In the genomic region with DNA sequence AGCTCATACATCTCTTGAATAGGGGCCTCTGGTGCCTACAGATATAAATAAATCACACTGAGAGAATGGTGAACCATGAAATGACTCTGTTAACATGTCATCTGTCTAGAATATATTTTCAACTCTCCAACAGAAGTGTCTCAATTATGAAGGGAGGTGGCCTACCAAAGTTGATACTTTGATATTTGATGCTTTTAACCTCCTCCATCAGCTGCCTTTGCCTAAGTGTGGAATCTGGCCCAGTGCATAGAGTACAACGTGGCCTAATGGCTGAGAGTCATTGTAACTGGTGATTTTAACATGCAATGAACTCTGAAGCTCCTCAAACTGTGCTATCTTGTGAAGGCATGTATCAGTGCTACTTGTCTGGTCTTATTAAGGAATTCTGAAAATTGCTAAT, we compare ENCODE assay signal across 1 cellular context.
TF ChIP-seq lines count a peak whose summit lies in the region.

No MANE protein-coding gene starts in this region.

TF ChIP-seq in K562, 482 proteins besides CTCF, POLR2A, EP300 and RAD21 (continued from another document):
- no peak for TF ChIP-seq CCAR2 (IDR thresholded peaks at IDR 0.05; ENCODE audit: low read depth, low read length)
- TF ChIP-seq NFATC3 (IDR thresholded peaks at IDR 0.05), result no peak
- TF ChIP-seq HCFC1 (IDR thresholded peaks at IDR 0.05; ENCODE audit: low read depth, low read length), result no peak
- TF ChIP-seq ZNF282 (CRISPR knock-in tag; IDR thresholded peaks at IDR 0.05), result no peak
- TF ChIP-seq, protein P1, sequence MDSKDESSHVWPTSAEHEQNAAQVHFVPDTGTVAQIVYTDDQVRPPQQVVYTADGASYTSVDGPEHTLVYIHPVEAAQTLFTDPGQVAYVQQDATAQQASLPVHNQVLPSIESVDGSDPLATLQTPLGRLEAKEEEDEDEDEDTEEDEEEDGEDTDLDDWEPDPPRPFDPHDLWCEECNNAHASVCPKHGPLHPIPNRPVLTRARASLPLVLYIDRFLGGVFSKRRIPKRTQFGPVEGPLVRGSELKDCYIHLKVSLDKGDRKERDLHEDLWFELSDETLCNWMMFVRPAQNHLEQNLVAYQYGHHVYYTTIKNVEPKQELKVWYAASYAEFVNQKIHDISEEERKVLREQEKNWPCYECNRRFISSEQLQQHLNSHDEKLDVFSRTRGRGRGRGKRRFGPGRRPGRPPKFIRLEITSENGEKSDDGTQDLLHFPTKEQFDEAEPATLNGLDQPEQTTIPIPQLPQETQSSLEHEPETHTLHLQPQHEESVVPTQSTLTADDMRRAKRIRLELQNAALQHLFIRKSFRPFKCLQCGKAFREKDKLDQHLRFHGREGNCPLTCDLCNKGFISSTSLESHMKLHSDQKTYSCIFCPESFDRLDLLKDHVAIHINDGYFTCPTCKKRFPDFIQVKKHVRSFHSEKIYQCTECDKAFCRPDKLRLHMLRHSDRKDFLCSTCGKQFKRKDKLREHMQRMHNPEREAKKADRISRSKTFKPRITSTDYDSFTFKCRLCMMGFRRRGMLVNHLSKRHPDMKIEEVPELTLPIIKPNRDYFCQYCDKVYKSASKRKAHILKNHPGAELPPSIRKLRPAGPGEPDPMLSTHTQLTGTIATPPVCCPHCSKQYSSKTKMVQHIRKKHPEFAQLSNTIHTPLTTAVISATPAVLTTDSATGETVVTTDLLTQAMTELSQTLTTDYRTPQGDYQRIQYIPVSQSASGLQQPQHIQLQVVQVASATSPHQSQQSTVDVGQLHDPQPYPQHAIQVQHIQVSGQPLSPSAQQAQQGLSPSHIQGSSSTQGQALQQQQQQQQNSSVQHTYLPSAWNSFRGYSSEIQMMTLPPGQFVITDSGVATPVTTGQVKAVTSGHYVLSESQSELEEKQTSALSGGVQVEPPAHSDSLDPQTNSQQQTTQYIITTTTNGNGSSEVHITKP (IDR thresholded peaks at IDR 0.05; ENCODE audit: partially characterized antibody), result peak; percentile 52
- TF ChIP-seq, protein P2, sequence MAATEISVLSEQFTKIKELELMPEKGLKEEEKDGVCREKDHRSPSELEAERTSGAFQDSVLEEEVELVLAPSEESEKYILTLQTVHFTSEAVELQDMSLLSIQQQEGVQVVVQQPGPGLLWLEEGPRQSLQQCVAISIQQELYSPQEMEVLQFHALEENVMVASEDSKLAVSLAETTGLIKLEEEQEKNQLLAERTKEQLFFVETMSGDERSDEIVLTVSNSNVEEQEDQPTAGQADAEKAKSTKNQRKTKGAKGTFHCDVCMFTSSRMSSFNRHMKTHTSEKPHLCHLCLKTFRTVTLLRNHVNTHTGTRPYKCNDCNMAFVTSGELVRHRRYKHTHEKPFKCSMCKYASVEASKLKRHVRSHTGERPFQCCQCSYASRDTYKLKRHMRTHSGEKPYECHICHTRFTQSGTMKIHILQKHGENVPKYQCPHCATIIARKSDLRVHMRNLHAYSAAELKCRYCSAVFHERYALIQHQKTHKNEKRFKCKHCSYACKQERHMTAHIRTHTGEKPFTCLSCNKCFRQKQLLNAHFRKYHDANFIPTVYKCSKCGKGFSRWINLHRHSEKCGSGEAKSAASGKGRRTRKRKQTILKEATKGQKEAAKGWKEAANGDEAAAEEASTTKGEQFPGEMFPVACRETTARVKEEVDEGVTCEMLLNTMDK (IDR thresholded peaks at IDR 0.05; ENCODE audit: borderline replicate concordance, insufficient read depth, low read depth, low read length, poor library complexity, severe bottlenecking), result no peak
- TF ChIP-seq SMAD1 (IDR thresholded peaks at IDR 0.05; ENCODE audit: low read depth, low read length, partially characterized antibody), result no peak
- TF ChIP-seq, protein P3, sequence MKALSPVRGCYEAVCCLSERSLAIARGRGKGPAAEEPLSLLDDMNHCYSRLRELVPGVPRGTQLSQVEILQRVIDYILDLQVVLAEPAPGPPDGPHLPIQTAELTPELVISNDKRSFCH (CRISPR knock-in tag; IDR thresholded peaks at IDR 0.05), result no peak
- TF ChIP-seq, protein P3 (tag; IDR thresholded peaks at IDR 0.05), result 0 out of 2 replicates have a peak, but pooled peaks have one; percentile 39
- TF ChIP-seq, protein P4, sequence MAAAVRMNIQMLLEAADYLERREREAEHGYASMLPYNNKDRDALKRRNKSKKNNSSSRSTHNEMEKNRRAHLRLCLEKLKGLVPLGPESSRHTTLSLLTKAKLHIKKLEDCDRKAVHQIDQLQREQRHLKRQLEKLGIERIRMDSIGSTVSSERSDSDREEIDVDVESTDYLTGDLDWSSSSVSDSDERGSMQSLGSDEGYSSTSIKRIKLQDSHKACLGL (CRISPR knock-in tag; IDR thresholded peaks at IDR 0.05; ENCODE audit: borderline replicate concordance, poor library complexity, severe bottlenecking), result no peak
- peak; percentile 77 for TF ChIP-seq NFIC (IDR thresholded peaks at IDR 0.05)
- peak; percentile 30; the same call in 1 of the 2 replicates for TF ChIP-seq PYGO2 (tag; IDR thresholded peaks at IDR 0.05)
- TF ChIP-seq ZNF124 (CRISPR knock-in tag; IDR thresholded peaks at IDR 0.05), result no peak
- TF ChIP-seq, protein P5, sequence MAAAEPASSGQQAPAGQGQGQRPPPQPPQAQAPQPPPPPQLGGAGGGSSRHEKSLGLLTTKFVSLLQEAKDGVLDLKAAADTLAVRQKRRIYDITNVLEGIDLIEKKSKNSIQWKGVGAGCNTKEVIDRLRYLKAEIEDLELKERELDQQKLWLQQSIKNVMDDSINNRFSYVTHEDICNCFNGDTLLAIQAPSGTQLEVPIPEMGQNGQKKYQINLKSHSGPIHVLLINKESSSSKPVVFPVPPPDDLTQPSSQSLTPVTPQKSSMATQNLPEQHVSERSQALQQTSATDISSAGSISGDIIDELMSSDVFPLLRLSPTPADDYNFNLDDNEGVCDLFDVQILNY (CRISPR knock-in tag; IDR thresholded peaks at IDR 0.05), result no peak
- TF ChIP-seq, protein P6, sequence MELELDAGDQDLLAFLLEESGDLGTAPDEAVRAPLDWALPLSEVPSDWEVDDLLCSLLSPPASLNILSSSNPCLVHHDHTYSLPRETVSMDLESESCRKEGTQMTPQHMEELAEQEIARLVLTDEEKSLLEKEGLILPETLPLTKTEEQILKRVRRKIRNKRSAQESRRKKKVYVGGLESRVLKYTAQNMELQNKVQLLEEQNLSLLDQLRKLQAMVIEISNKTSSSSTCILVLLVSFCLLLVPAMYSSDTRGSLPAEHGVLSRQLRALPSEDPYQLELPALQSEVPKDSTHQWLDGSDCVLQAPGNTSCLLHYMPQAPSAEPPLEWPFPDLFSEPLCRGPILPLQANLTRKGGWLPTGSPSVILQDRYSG (tag; conservative IDR thresholded peaks at IDR 0.05; ENCODE audit: low read depth), result no peak
- no peak for TF ChIP-seq ZBTB1 (CRISPR knock-in tag; IDR thresholded peaks at IDR 0.05; ENCODE audit: borderline replicate concordance, low read depth)
- TF ChIP-seq HSF4 (CRISPR knock-in tag; IDR thresholded peaks at IDR 0.05; ENCODE audit: borderline replicate concordance), result no peak
- no peak for TF ChIP-seq SPI1 (IDR thresholded peaks at IDR 0.05; ENCODE audit: borderline replicate concordance, low read depth, low read length)
- TF ChIP-seq SOX6 (IDR thresholded peaks at IDR 0.05), result no peak
- peak; percentile 34; the same call in 1 of the 2 replicates for TF ChIP-seq L3MBTL2 (IDR thresholded peaks at IDR 0.05)
- TF ChIP-seq NFRKB (IDR thresholded peaks at IDR 0.05; ENCODE audit: low read depth), result no peak
- TF ChIP-seq, protein P7, sequence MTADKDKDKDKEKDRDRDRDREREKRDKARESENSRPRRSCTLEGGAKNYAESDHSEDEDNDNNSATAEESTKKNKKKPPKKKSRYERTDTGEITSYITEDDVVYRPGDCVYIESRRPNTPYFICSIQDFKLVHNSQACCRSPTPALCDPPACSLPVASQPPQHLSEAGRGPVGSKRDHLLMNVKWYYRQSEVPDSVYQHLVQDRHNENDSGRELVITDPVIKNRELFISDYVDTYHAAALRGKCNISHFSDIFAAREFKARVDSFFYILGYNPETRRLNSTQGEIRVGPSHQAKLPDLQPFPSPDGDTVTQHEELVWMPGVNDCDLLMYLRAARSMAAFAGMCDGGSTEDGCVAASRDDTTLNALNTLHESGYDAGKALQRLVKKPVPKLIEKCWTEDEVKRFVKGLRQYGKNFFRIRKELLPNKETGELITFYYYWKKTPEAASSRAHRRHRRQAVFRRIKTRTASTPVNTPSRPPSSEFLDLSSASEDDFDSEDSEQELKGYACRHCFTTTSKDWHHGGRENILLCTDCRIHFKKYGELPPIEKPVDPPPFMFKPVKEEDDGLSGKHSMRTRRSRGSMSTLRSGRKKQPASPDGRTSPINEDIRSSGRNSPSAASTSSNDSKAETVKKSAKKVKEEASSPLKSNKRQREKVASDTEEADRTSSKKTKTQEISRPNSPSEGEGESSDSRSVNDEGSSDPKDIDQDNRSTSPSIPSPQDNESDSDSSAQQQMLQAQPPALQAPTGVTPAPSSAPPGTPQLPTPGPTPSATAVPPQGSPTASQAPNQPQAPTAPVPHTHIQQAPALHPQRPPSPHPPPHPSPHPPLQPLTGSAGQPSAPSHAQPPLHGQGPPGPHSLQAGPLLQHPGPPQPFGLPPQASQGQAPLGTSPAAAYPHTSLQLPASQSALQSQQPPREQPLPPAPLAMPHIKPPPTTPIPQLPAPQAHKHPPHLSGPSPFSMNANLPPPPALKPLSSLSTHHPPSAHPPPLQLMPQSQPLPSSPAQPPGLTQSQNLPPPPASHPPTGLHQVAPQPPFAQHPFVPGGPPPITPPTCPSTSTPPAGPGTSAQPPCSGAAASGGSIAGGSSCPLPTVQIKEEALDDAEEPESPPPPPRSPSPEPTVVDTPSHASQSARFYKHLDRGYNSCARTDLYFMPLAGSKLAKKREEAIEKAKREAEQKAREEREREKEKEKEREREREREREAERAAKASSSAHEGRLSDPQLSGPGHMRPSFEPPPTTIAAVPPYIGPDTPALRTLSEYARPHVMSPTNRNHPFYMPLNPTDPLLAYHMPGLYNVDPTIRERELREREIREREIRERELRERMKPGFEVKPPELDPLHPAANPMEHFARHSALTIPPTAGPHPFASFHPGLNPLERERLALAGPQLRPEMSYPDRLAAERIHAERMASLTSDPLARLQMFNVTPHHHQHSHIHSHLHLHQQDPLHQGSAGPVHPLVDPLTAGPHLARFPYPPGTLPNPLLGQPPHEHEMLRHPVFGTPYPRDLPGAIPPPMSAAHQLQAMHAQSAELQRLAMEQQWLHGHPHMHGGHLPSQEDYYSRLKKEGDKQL (CRISPR knock-in tag; IDR thresholded peaks at IDR 0.05; ENCODE audit: borderline replicate concordance), result no peak
- TF ChIP-seq NR4A1 (CRISPR knock-in tag; IDR thresholded peaks at IDR 0.05), result no peak
- 0 out of 2 replicates have a peak, but pooled peaks have one; percentile 28 for TF ChIP-seq NR4A1 (tag; IDR thresholded peaks at IDR 0.05)
- TF ChIP-seq POLR2H (tag; IDR thresholded peaks at IDR 0.05; ENCODE audit: low read depth), result 0 out of 2 replicates have a peak, but pooled peaks have one; percentile 16
- no peak for TF ChIP-seq ETV6 (IDR thresholded peaks at IDR 0.05; ENCODE audit: borderline replicate concordance in 1 of 2, low read depth in 2 of 2, low read length in 1 of 2)
- TF ChIP-seq ETV6 (CRISPR knock-in tag; IDR thresholded peaks at IDR 0.05; ENCODE audit: borderline replicate concordance), result no peak
